In genomic region chr20:8932192-8933150, GRCh38 we compare ENCODE assay signal across 13 cellular contexts.
DNase-seq lines count a peak whose midpoint lies in the region; ATAC-seq and TF ChIP-seq lines count a peak whose summit lies in the region.
"Had no signal": no experiment of that assay in that cellular context is flagged by ENCODE, and none has a peak within 500 bp of the region (broad histone marks: within the 10 kb centered on the region; RNA-seq: fewer than 3 reads in every experiment).

No MANE protein-coding gene starts in this region.

- peaks cover 7% of the 10 kb centered on the region for H3K9me3 Mint-ChIP-seq in activated naive CD8-positive, alpha-beta T cell treated with anti-CD3 and anti-CD28 coated beads, Interleukin-2, amount 50 U/mL, for 24 hours
- H3K9me3 Mint-ChIP-seq in activated naive CD8-positive, alpha-beta T cell treated with anti-CD3 and anti-CD28 coated beads for 36 hours: no peaks in the 10 kb centered on the region

- no peaks in the 10 kb centered on the region for H3K36me3 Mint-ChIP-seq in activated naive CD8-positive, alpha-beta T cell treated with anti-CD3 and anti-CD28 coated beads, Interleukin-2, amount 50 U/mL, for 24 hours (ENCODE audit: low read depth)
- H3K36me3 Mint-ChIP-seq in activated naive CD8-positive, alpha-beta T cell treated with anti-CD3 and anti-CD28 coated beads for 36 hours: no peaks in the 10 kb centered on the region

- H3K27ac Mint-ChIP-seq in activated naive CD8-positive, alpha-beta T cell treated with anti-CD3 and anti-CD28 coated beads, Interleukin-2, amount 50 U/mL, for 24 hours: no peak overlapping the region
- H3K27ac Mint-ChIP-seq in activated naive CD8-positive, alpha-beta T cell treated with anti-CD3 and anti-CD28 coated beads for 36 hours: no peak overlapping the region

- TF ChIP-seq CTCF in ascending aorta (IDR thresholded peaks at IDR 0.05): no peak
- no peak for TF ChIP-seq CTCF in vagina (IDR thresholded peaks at IDR 0.05)

- ATAC-seq in activated naive CD8-positive, alpha-beta T cell treated with anti-CD3 and anti-CD28 coated beads, Interleukin-2, amount 50 U/mL, for 24 hours: peak; percentile 58
- ATAC-seq in left ventricle myocardium superior: peak; percentile 48

- intact Hi-C loops in ascending aorta (cut with DNase I) (loop anchor here (2.0 kb wide), 1 partner anchor 78 kb away; no protein-coding TSS in a partner anchor), left ventricle myocardium superior (cut with micrococcal nuclease) (no loop called here), vagina (cut with DNase I) (no loop called here)

- H3K4me3 Mint-ChIP-seq in activated naive CD8-positive, alpha-beta T cell treated with anti-CD3 and anti-CD28 coated beads, Interleukin-2, amount 50 U/mL, for 24 hours: no peak overlapping the region
- H3K4me3 Mint-ChIP-seq in activated naive CD8-positive, alpha-beta T cell treated with anti-CD3 and anti-CD28 coated beads for 36 hours: no peak overlapping the region

- H3K27ac ChIP-seq in ascending aorta: peak overlapping the region; percentile 32 to 59
- H3K27ac ChIP-seq in vagina: peak overlapping the region; percentile 62
- H3K27ac ChIP-seq: colonic mucosa, parathyroid adenoma had no signal

- H3K4me1 Mint-ChIP-seq in activated naive CD8-positive, alpha-beta T cell treated with anti-CD3 and anti-CD28 coated beads, Interleukin-2, amount 50 U/mL, for 24 hours: no peaks in the 10 kb centered on the region
- no peaks in the 10 kb centered on the region for H3K4me1 Mint-ChIP-seq in activated naive CD8-positive, alpha-beta T cell treated with anti-CD3 and anti-CD28 coated beads for 36 hours

- no peaks in the 10 kb centered on the region for H3K36me3 ChIP-seq in ascending aorta
- H3K36me3 ChIP-seq in vagina: no peaks in the 10 kb centered on the region
- H3K36me3 ChIP-seq: BE2C, colonic mucosa had no signal

- no peak for TF ChIP-seq POLR2A in vagina (IDR thresholded peaks at IDR 0.05)

- H3K27me3 Mint-ChIP-seq in activated naive CD8-positive, alpha-beta T cell treated with anti-CD3 and anti-CD28 coated beads, Interleukin-2, amount 50 U/mL, for 24 hours: peaks cover 2% of the 10 kb centered on the region
- H3K27me3 Mint-ChIP-seq in activated naive CD8-positive, alpha-beta T cell treated with anti-CD3 and anti-CD28 coated beads for 36 hours: no peaks in the 10 kb centered on the region

- no peaks in the 10 kb centered on the region for H3K9me3 ChIP-seq in ascending aorta
- H3K9me3 ChIP-seq in vagina: no peaks in the 10 kb centered on the region
- H3K9me3 ChIP-seq: BE2C, colonic mucosa had no signal

- H3K27me3 ChIP-seq in ascending aorta (no peaks in the 10 kb centered on the region), vagina (no peaks in the 10 kb centered on the region)
- H3K27me3 ChIP-seq: BE2C, colonic mucosa had no signal

- H3K4me1 ChIP-seq in ascending aorta (peaks cover 0 to 11% of the 10 kb centered on the region in 2 donors), vagina (peaks cover 9% of the 10 kb centered on the region)
- H3K4me1 ChIP-seq: BE2C, colonic mucosa had no signal

- DNase-seq in activated naive CD8-positive, alpha-beta T cell treated with anti-CD3 and anti-CD28 coated beads, Interleukin-2, amount 50 U/mL, for 24 hours: no peak
- DNase-seq in activated naive CD8-positive, alpha-beta T cell treated with anti-CD3 and anti-CD28 coated beads for 36 hours: no peak
- DNase-seq in ascending aorta (ENCODE audit: low spot score in 2 of 2): no peak
- DNase-seq in left ventricle myocardium superior: no peak
- no peak for DNase-seq in vagina (ENCODE audit: extremely low spot score in 2 of 2)
- no peak for DNase-seq in NCI-H345 (lab: John Stamatoyannopoulos, UW)
- no peak for DNase-seq in stimulated activated CD4-positive, alpha-beta T cell treated with anti-CD3 and anti-CD28 coated beads, Interleukin-12 subunit alpha, Interleukin-12 subunit beta, amount 100 ng/mL, for 4 hours
- DNase-seq in RPMI8226: no peak
- DNase-seq: BE2C, colonic mucosa, NCI-H774, T-helper 1 cell had no signal

- H3K4me3 ChIP-seq in ascending aorta: no peak overlapping the region
- H3K4me3 ChIP-seq in vagina: no peak overlapping the region
- H3K4me3 ChIP-seq: colonic mucosa had no signal
